In genomic region chr1:159088050-159088449, GRCh38 we compare ENCODE assay signal across 12 cellular contexts. TPM values are rescaled to one million over a fixed set of nuclear protein-coding genes. Genes with fewer than 3 reads are reported as not detected.
A peak's percentile ranks its signal among the peaks of the same experiment; 100 is the strongest.
DNase-seq lines count a peak whose midpoint lies in the region; ATAC-seq and TF ChIP-seq lines count a peak whose summit lies in the region.
"Had no signal": no experiment of that assay in that cellular context is flagged by ENCODE, and none has a peak within 500 bp of the region (broad histone marks: within the 10 kb centered on the region; RNA-seq: fewer than 3 reads in every experiment).

No MANE protein-coding gene starts in this region.

- ATAC-seq in activated T-cell treated with anti-CD3 and anti-CD28 coated beads, Interleukin-2, amount 50 U/mL, for 72 hours (replicated peaks in 1 of 2), result peak in 1 of 2 donors; percentile 21
- ATAC-seq in RWPE2 (ENCODE audit: low read depth) (peak; percentile 67), GM19452 (IDR thresholded peaks at IDR 0.05; ENCODE audit: unreplicated experiment) (no peak)
- ATAC-seq: naive thymus-derived CD8-positive, alpha-beta T cell had no signal

- no peak for TF ChIP-seq POLR2A in spleen (IDR thresholded peaks at IDR 0.05)

- no peaks in the 10 kb centered on the region for H3K27me3 ChIP-seq in RWPE2 (ENCODE audit: insufficient read depth, poor library complexity, severe bottlenecking)
- no peaks in the 10 kb centered on the region for H3K27me3 ChIP-seq in endodermal cell (ENCODE audit: control insufficient read depth, insufficient read depth, low read length, poor library complexity, severe bottlenecking)
- H3K27me3 ChIP-seq in spleen (replicated peaks in 1 of 7), result no peaks in the 10 kb centered on the region
- H3K27me3 ChIP-seq in neural progenitor cell, result no peaks in the 10 kb centered on the region
- H3K27me3 ChIP-seq: BE2C, SJSA1 had no signal

- H3K27ac ChIP-seq in RWPE2 (ENCODE audit: poor library complexity, severe bottlenecking), result peak overlapping the region; percentile 27
- H3K27ac ChIP-seq in endodermal cell (ENCODE audit: low read depth, low read length), result no peak overlapping the region
- H3K27ac ChIP-seq in spleen, result peak overlapping the region in 7 of 8 donors; percentile 21 to 90 (median 55)
- no peak overlapping the region for H3K27ac ChIP-seq in neural progenitor cell
- H3K27ac ChIP-seq: SJSA1 had no signal

- no peaks in the 10 kb centered on the region for H3K36me3 Mint-ChIP-seq in activated T-cell treated with anti-CD3 and anti-CD28 coated beads, Interleukin-2, amount 50 U/mL, for 72 hours (ENCODE audit: insufficient read depth in 2 of 2)
- no peaks in the 10 kb centered on the region for H3K36me3 Mint-ChIP-seq in endodermal cell (ENCODE audit: low read depth)
- H3K36me3 Mint-ChIP-seq in neural progenitor cell, result no peaks in the 10 kb centered on the region
- no peaks in the 10 kb centered on the region for H3K36me3 Mint-ChIP-seq in type B pancreatic cell
- H3K36me3 Mint-ChIP-seq: naive thymus-derived CD8-positive, alpha-beta T cell had no signal

- H3K4me3 ChIP-seq in RWPE2 (ENCODE audit: severe bottlenecking), result no peak overlapping the region
- H3K4me3 ChIP-seq in endodermal cell (ENCODE audit: low read length), result no peak overlapping the region
- H3K4me3 ChIP-seq in spleen, result no peak overlapping the region
- H3K4me3 ChIP-seq in neural progenitor cell, result no peak overlapping the region
- H3K4me3 ChIP-seq: SJSA1 had no signal

- no peaks in the 10 kb centered on the region for H4K20me1 ChIP-seq in neural progenitor cell (ENCODE audit: low read depth)

- H3K27ac Mint-ChIP-seq in activated T-cell treated with anti-CD3 and anti-CD28 coated beads, Interleukin-2, amount 50 U/mL, for 72 hours, result peak overlapping the region; percentile 96
- H3K27ac Mint-ChIP-seq in endodermal cell (peak overlapping the region; percentile 35), neural progenitor cell (no peak overlapping the region), type B pancreatic cell (no peak overlapping the region)
- H3K27ac Mint-ChIP-seq: naive thymus-derived CD8-positive, alpha-beta T cell had no signal

- no peaks in the 10 kb centered on the region for H3K9me3 ChIP-seq in RWPE2 (ENCODE audit: severe bottlenecking)
- no peaks in the 10 kb centered on the region for H3K9me3 ChIP-seq in endodermal cell (ENCODE audit: control insufficient read depth, low read length)
- no peaks in the 10 kb centered on the region for H3K9me3 ChIP-seq in spleen
- no peaks in the 10 kb centered on the region for H3K9me3 ChIP-seq in neural progenitor cell (ENCODE audit: low read depth)
- H3K9me3 ChIP-seq: BE2C, SJSA1 had no signal

- no peaks in the 10 kb centered on the region for H3K36me3 ChIP-seq in RWPE2 (ENCODE audit: low read depth)
- H3K36me3 ChIP-seq in endodermal cell (ENCODE audit: control insufficient read depth, insufficient read depth, low read length), result no peaks in the 10 kb centered on the region
- H3K36me3 ChIP-seq in spleen, result no peaks in the 10 kb centered on the region
- H3K36me3 ChIP-seq in neural progenitor cell, result no peaks in the 10 kb centered on the region
- H3K36me3 ChIP-seq: BE2C, SJSA1 had no signal

- H3K4me2 ChIP-seq in neural progenitor cell, result no peak overlapping the region

- H3K4me1 ChIP-seq in RWPE2 (ENCODE audit: insufficient read depth, poor library complexity, severe bottlenecking) (peaks cover 46% of the 10 kb centered on the region), endodermal cell (ENCODE audit: control insufficient read depth, insufficient read depth, low read length) (no peaks in the 10 kb centered on the region), spleen (peaks cover 0 to 68% (median 24%) of the 10 kb centered on the region in 6 donors), neural progenitor cell (no peaks in the 10 kb centered on the region)
- H3K4me1 ChIP-seq: BE2C had no signal

- no peaks in the 10 kb centered on the region for H3K27me3 Mint-ChIP-seq in activated T-cell treated with anti-CD3 and anti-CD28 coated beads, Interleukin-2, amount 50 U/mL, for 72 hours (ENCODE audit: low read depth)
- H3K27me3 Mint-ChIP-seq in endodermal cell (ENCODE audit: insufficient read depth), result no peaks in the 10 kb centered on the region
- no peaks in the 10 kb centered on the region for H3K27me3 Mint-ChIP-seq in neural progenitor cell (ENCODE audit: insufficient read depth, low read depth)
- H3K27me3 Mint-ChIP-seq in type B pancreatic cell, result no peaks in the 10 kb centered on the region

- H3K9me3 Mint-ChIP-seq in activated T-cell treated with anti-CD3 and anti-CD28 coated beads, Interleukin-2, amount 50 U/mL, for 72 hours, result no peaks in the 10 kb centered on the region
- H3K9me3 Mint-ChIP-seq in endodermal cell, result no peaks in the 10 kb centered on the region
- H3K9me3 Mint-ChIP-seq in neural progenitor cell, result no peaks in the 10 kb centered on the region
- no peaks in the 10 kb centered on the region for H3K9me3 Mint-ChIP-seq in type B pancreatic cell
- H3K9me3 Mint-ChIP-seq: naive thymus-derived CD8-positive, alpha-beta T cell had no signal

- H3K9ac ChIP-seq in endodermal cell (ENCODE audit: extremely low read depth, low read length, poor library complexity, severe bottlenecking) (no peak overlapping the region), neural progenitor cell (no peak overlapping the region)

- TF ChIP-seq CTCF in RWPE2 (IDR thresholded peaks at IDR 0.05; ENCODE audit: poor library complexity, severe bottlenecking), result no peak
- TF ChIP-seq CTCF in endodermal cell (conservative IDR thresholded peaks at IDR 0.05), result no peak
- TF ChIP-seq CTCF in spleen (IDR thresholded peaks at IDR 0.05 in 8 of 11, conservative IDR thresholded peaks at IDR 0.05 in 3 of 11), result no peak
- TF ChIP-seq CTCF in neural progenitor cell (IDR thresholded peaks at IDR 0.05), result no peak
- TF ChIP-seq CTCF in type B pancreatic cell (conservative IDR thresholded peaks at IDR 0.05), result no peak

- 96 to 100% methylated on average over 2 of the region's 2 CpGs for WGBS in endodermal cell (ENCODE audit: insufficient coverage in 1 of 2, insufficient read length in 1 of 2), 2 experiments
- WGBS in spleen, 5 donors, result 23 to 37% (median 26%) methylated on average over 2 of the region's 2 CpGs

- H3F3A ChIP-seq in neural progenitor cell (ENCODE audit: low read depth), result no peaks in the 10 kb centered on the region

- peak overlapping the region; percentile 64 to 84 for H3K4me3 Mint-ChIP-seq in activated T-cell treated with anti-CD3 and anti-CD28 coated beads, Interleukin-2, amount 50 U/mL, for 72 hours
- H3K4me3 Mint-ChIP-seq in endodermal cell (no peak overlapping the region), neural progenitor cell (no peak overlapping the region), type B pancreatic cell (no peak overlapping the region)
- H3K4me3 Mint-ChIP-seq: naive thymus-derived CD8-positive, alpha-beta T cell had no signal

- H3K4me1 Mint-ChIP-seq in activated T-cell treated with anti-CD3 and anti-CD28 coated beads, Interleukin-2, amount 50 U/mL, for 72 hours (ENCODE audit: low read depth), result peaks cover 57% of the 10 kb centered on the region
- H3K4me1 Mint-ChIP-seq in endodermal cell (no peaks in the 10 kb centered on the region), neural progenitor cell (no peaks in the 10 kb centered on the region), type B pancreatic cell (ENCODE audit: unreplicated experiment) (no peaks in the 10 kb centered on the region)

- H3K79me2 ChIP-seq in neural progenitor cell (ENCODE audit: low read depth), result no peaks in the 10 kb centered on the region

- intact Hi-C loops in spleen (cut with DNase I; ENCODE audit: low total_unique reads), result no loop called here

- no peak for DNase-seq in activated T-cell treated with anti-CD3 and anti-CD28 coated beads, Interleukin-2, amount 50 U/mL, for 72 hours
- DNase-seq in activated T-cell treated with anti-CD3 and anti-CD28 coated beads, Interleukin-2, amount 50 U/mL, for 1 hour, result no peak
- DNase-seq in RWPE2 (ENCODE audit: low spot score) (no peak), endodermal cell (no peak), spleen (no peak), neural progenitor cell (ENCODE audit: low spot score) (no peak), type B pancreatic cell (ENCODE audit: extremely low spot score, unreplicated experiment) (no peak)
- DNase-seq: activated effector memory CD4-positive, alpha-beta T cell treated with anti-CD3 and anti-CD28 coated beads, Interleukin-2, amount 50 U/mL, for 16 hours; BE2C; naive thymus-derived CD8-positive, alpha-beta T cell had no signal

- H2AFZ ChIP-seq in neural progenitor cell (replicated peaks), result no peak overlapping the region

RNA-seq across cellular contexts. Expression of gene AIM2, which starts 11.5 kb away (rescaled TPM):
- 100 to 1,000 TPM in 1 of 2 donors, 10 to 100 TPM in 1; 37.6 to 103 TPM for total RNA-seq in activated T-cell treated with anti-CD3 and anti-CD28 coated beads, Interleukin-2, amount 50 U/mL, for 72 hours
- total RNA-seq in endodermal cell (1 to 10 TPM; 2.0 to 4.2 TPM), spleen (10 to 100 TPM; 29.3 to 73.9 (median 42.6) TPM), neural progenitor cell (ENCODE audit: low replicate concordance) (2.9 and 3.4 TPM in 2 replicates), type B pancreatic cell (ENCODE audit: low replicate concordance) (0.40 and 1.0 TPM in 2 replicates)
- polyA plus RNA-seq in endodermal cell (2013, experiment 1 of 2), result 2.9 TPM
- polyA plus RNA-seq in endodermal cell (2013, experiment 2 of 2), result 2.8 TPM
- polyA plus RNA-seq in spleen, result 10 to 100 TPM; 26.2 to 57.8 (median 33.4) TPM
- total RNA-seq: SJSA1 had no signal

Comparison
In these comparisons a context has a peak if more than half of its experiments do, and no peak if none do; other contexts are left out.
1. H3K27ac Mint-ChIP-seq: peak in activated T-cell treated with anti-CD3 and anti-CD28 coated beads, Interleukin-2, amount 50 U/mL, for 72 hours (single experiment) and endodermal cell (single experiment); none in neural progenitor cell (single experiment) and type B pancreatic cell (single experiment).
2. H3K4me3 Mint-ChIP-seq: peak in activated T-cell treated with anti-CD3 and anti-CD28 coated beads, Interleukin-2, amount 50 U/mL, for 72 hours (2 of 2); none in endodermal cell (single experiment), neural progenitor cell (single experiment) and type B pancreatic cell (single experiment).
3. H3K27ac ChIP-seq: peak in RWPE2 (single experiment) and spleen (7 of 8); none in endodermal cell (single experiment) and neural progenitor cell (single experiment).